1 cellular context compared by ENCODE assay signal in genomic region chr4:10456270-10457254, GRCh38.
TF ChIP-seq lines count a peak whose summit lies in the region.

No MANE protein-coding gene starts in this region.

TF ChIP-seq in K562, 482 proteins besides CTCF, POLR2A, EP300 and RAD21 (continued from another document and continues in another):
- TF ChIP-seq ZNF280A (IDR thresholded peaks at IDR 0.05; ENCODE audit: low read depth, partially characterized antibody), result no peak
- TF ChIP-seq SMAD1 (IDR thresholded peaks at IDR 0.05; ENCODE audit: low read depth, low read length, partially characterized antibody), result no peak
- no peak for TF ChIP-seq FOS (IDR thresholded peaks at IDR 0.05; ENCODE audit: extremely low read depth, insufficient read length)
- TF ChIP-seq ZNF282 (CRISPR knock-in tag; IDR thresholded peaks at IDR 0.05), result no peak
- no peak for TF ChIP-seq ZNF280B (CRISPR knock-in tag; IDR thresholded peaks at IDR 0.05)
- TF ChIP-seq KHSRP (IDR thresholded peaks at IDR 0.05), result no peak
- TF ChIP-seq ZNF12 (CRISPR knock-in tag; IDR thresholded peaks at IDR 0.05), result no peak
- TF ChIP-seq ZNF121 (CRISPR knock-in tag; conservative IDR thresholded peaks at IDR 0.05), result no peak
- TF ChIP-seq MBD2 (IDR thresholded peaks at IDR 0.05; ENCODE audit: borderline replicate concordance, low read depth), result no peak
- TF ChIP-seq CBX5 (IDR thresholded peaks at IDR 0.05; ENCODE audit: borderline replicate concordance, low read depth), result no peak
- no peak for TF ChIP-seq ESRRB (CRISPR knock-in tag; IDR thresholded peaks at IDR 0.05; ENCODE audit: borderline replicate concordance)
- no peak for TF ChIP-seq EHMT2 (IDR thresholded peaks at IDR 0.05)
- peak; percentile 6; the same call in 1 of the 2 replicates for TF ChIP-seq ZBTB7A (IDR thresholded peaks at IDR 0.05; ENCODE audit: borderline replicate concordance, control insufficient read depth, low read depth, low read length)
- TF ChIP-seq MXD1 (CRISPR knock-in tag; IDR thresholded peaks at IDR 0.05; ENCODE audit: borderline replicate concordance, poor library complexity, severe bottlenecking), result no peak
- no peak for TF ChIP-seq ZNF695 (CRISPR knock-in tag; IDR thresholded peaks at IDR 0.05)
- no peak for TF ChIP-seq KDM4B (IDR thresholded peaks at IDR 0.05; ENCODE audit: borderline replicate concordance in 2 of 2, low read depth in 1 of 2)
- no peak for TF ChIP-seq ZNF830 (CRISPR knock-in tag; IDR thresholded peaks at IDR 0.05)
- no peak for TF ChIP-seq ELK3 (CRISPR knock-in tag; IDR thresholded peaks at IDR 0.05)
- no peak for TF ChIP-seq ARID2 (IDR thresholded peaks at IDR 0.05)
- TF ChIP-seq KLF10 (CRISPR knock-in tag; IDR thresholded peaks at IDR 0.05), result no peak
- TF ChIP-seq ZNF324 (CRISPR knock-in tag; IDR thresholded peaks at IDR 0.05), result no peak
- no peak for TF ChIP-seq NFXL1 (CRISPR knock-in tag; IDR thresholded peaks at IDR 0.05)
- TF ChIP-seq TFAM (CRISPR knock-in tag; conservative IDR thresholded peaks at IDR 0.05), result no peak
- no peak for TF ChIP-seq CEBPZ (IDR thresholded peaks at IDR 0.05; ENCODE audit: borderline replicate concordance, low read depth, low read length)
- TF ChIP-seq SAFB (IDR thresholded peaks at IDR 0.05; ENCODE audit: borderline replicate concordance, low read depth, low read length), result no peak
- TF ChIP-seq MEF2D (tag; conservative IDR thresholded peaks at IDR 0.05; ENCODE audit: low read depth), result no peak
- peak; percentile 49 for TF ChIP-seq ZFX (CRISPR knock-in tag; IDR thresholded peaks at IDR 0.05)
- TF ChIP-seq, protein P1, sequence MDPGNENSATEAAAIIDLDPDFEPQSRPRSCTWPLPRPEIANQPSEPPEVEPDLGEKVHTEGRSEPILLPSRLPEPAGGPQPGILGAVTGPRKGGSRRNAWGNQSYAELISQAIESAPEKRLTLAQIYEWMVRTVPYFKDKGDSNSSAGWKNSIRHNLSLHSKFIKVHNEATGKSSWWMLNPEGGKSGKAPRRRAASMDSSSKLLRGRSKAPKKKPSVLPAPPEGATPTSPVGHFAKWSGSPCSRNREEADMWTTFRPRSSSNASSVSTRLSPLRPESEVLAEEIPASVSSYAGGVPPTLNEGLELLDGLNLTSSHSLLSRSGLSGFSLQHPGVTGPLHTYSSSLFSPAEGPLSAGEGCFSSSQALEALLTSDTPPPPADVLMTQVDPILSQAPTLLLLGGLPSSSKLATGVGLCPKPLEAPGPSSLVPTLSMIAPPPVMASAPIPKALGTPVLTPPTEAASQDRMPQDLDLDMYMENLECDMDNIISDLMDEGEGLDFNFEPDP (CRISPR knock-in tag; IDR thresholded peaks at IDR 0.05), result no peak
- TF ChIP-seq ZBTB1 (CRISPR knock-in tag; IDR thresholded peaks at IDR 0.05; ENCODE audit: borderline replicate concordance, low read depth), result no peak
- TF ChIP-seq SRSF9 (IDR thresholded peaks at IDR 0.05; ENCODE audit: borderline replicate concordance, low read depth, low read length), result no peak
- TF ChIP-seq HDGF (IDR thresholded peaks at IDR 0.05), result no peak
- TF ChIP-seq, protein P2, sequence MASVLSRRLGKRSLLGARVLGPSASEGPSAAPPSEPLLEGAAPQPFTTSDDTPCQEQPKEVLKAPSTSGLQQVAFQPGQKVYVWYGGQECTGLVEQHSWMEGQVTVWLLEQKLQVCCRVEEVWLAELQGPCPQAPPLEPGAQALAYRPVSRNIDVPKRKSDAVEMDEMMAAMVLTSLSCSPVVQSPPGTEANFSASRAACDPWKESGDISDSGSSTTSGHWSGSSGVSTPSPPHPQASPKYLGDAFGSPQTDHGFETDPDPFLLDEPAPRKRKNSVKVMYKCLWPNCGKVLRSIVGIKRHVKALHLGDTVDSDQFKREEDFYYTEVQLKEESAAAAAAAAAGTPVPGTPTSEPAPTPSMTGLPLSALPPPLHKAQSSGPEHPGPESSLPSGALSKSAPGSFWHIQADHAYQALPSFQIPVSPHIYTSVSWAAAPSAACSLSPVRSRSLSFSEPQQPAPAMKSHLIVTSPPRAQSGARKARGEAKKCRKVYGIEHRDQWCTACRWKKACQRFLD (CRISPR knock-in tag; IDR thresholded peaks at IDR 0.05), result no peak
- no peak for TF ChIP-seq HCFC1 (IDR thresholded peaks at IDR 0.05; ENCODE audit: low read depth, low read length)
- TF ChIP-seq ZFPM2 (CRISPR knock-in tag; IDR thresholded peaks at IDR 0.05), result no peak
- no peak for TF ChIP-seq SLC30A9 (CRISPR knock-in tag; IDR thresholded peaks at IDR 0.05)
- TF ChIP-seq ZNF174 (CRISPR knock-in tag; IDR thresholded peaks at IDR 0.05), result no peak
- TF ChIP-seq CREBBP (IDR thresholded peaks at IDR 0.05; ENCODE audit: low read depth, low read length), result no peak
- TF ChIP-seq, protein P3, sequence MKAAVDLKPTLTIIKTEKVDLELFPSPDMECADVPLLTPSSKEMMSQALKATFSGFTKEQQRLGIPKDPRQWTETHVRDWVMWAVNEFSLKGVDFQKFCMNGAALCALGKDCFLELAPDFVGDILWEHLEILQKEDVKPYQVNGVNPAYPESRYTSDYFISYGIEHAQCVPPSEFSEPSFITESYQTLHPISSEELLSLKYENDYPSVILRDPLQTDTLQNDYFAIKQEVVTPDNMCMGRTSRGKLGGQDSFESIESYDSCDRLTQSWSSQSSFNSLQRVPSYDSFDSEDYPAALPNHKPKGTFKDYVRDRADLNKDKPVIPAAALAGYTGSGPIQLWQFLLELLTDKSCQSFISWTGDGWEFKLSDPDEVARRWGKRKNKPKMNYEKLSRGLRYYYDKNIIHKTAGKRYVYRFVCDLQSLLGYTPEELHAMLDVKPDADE (conservative IDR thresholded peaks at IDR 0.05; ENCODE audit: control insufficient read depth, low read depth, low read length), result 0 out of 2 replicates have a peak, but pooled peaks have one; percentile 46
- TF ChIP-seq FIP1L1 (IDR thresholded peaks at IDR 0.05; ENCODE audit: low read depth, low read length, poor library complexity, severe bottlenecking), result no peak
- TF ChIP-seq ZNF146 (CRISPR knock-in tag; IDR thresholded peaks at IDR 0.05; ENCODE audit: unreplicated experiment), result no peak
- no peak for TF ChIP-seq HEY1 (CRISPR knock-in tag; IDR thresholded peaks at IDR 0.05; ENCODE audit: borderline replicate concordance)
- TF ChIP-seq ZNF408 (CRISPR knock-in tag; IDR thresholded peaks at IDR 0.05; ENCODE audit: low read depth), result no peak
- no peak for TF ChIP-seq DDX20 (tag; IDR thresholded peaks at IDR 0.05; ENCODE audit: low read depth)
- TF ChIP-seq ARNT (IDR thresholded peaks at IDR 0.05), result no peak
- TF ChIP-seq BCLAF1 (IDR thresholded peaks at IDR 0.05; ENCODE audit: borderline replicate concordance in 1 of 2, control insufficient read depth in 1 of 2, low read depth in 2 of 2, low read length in 1 of 2), result no peak
